8 cellular contexts compared by ENCODE assay signal in the genomic region with DNA sequence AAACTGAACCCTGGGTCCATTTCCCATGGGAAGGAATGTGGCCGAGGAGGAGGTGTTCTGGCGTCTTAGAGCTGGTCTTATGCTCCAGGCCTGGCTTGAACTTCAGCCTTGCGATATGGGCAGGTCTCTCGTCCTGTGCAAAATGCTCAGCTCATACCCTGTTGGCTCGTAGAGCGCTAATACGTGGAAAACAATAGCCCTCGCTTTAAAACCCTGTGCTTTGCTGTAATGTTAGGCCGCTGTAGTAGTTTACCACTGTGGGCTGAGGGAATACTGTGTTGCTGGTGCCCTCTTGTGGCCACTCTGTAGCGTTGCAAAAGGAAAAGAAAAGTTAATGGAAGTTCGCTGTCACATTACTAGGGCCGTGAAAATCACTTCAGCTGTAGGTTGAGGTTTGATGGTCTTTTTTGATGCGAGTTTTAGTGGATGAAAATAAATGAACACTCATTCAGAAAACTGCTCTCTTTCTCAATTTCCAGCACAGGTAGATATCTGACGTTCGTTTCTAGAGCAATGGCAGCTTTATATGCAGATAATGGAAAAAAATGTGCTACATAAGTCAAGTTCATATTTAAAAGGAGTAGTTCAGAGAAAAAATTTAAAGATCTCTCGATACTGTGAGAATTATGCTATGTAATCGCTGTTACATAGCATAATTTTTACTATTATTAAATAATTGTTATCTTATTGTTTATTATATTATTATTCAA.
DNase-seq lines count a peak whose midpoint lies in the region; ATAC-seq and TF ChIP-seq lines count a peak whose summit lies in the region.

No MANE protein-coding gene starts in this region.

- no peaks in the 10 kb centered on the region for H3K9me2 ChIP-seq in Loucy (replicated peaks; ENCODE audit: low read depth, low read length)

- DNase-seq in GM12864 (ENCODE audit: low read depth) = peak; percentile 25
- DNase-seq in H7 = peak; percentile 59
- DNase-seq in SK-MEL-5 (ENCODE audit: low read depth, low spot score) = peak; percentile 80
- peak; percentile 42 for DNase-seq in activated naive CD4-positive, alpha-beta T cell treated with anti-CD3 and anti-CD28 coated beads, Interleukin-2, amount 50 U/mL, for 16 hours
- DNase-seq in heart right ventricle = peak in 1 of 2 donors; percentile 32
- peak; percentile 22 for DNase-seq in retinal pigment epithelial cell (ENCODE audit: low read depth)
- DNase-seq in NCI-H128 (lab: John Stamatoyannopoulos, UW; ENCODE audit: unreplicated experiment) = no peak

- H3K36me3 ChIP-seq in H7 (replicated peaks; ENCODE audit: control insufficient read depth, insufficient read depth, low read length) = no peaks in the 10 kb centered on the region
- H3K36me3 ChIP-seq in Loucy (ENCODE audit: insufficient read depth, low read length) = peaks cover 74% of the 10 kb centered on the region
- H3K36me3 ChIP-seq in heart right ventricle = peaks cover 0 to 3% (median 0%) of the 10 kb centered on the region in 9 donors

- peak overlapping the region; percentile 12 for H3K9ac ChIP-seq in Loucy (ENCODE audit: low read depth, low read length, poor library complexity, severe bottlenecking)

- no peak overlapping the region for H3K4me3 ChIP-seq in GM12864 (ENCODE audit: low read depth, low read length)
- no peak overlapping the region for H3K4me3 ChIP-seq in H7 (ENCODE audit: insufficient read depth, low read depth, low read length)
- no peak overlapping the region for H3K4me3 ChIP-seq in Loucy (ENCODE audit: low read length, poor library complexity, severe bottlenecking)
- H3K4me3 ChIP-seq in heart right ventricle = no peak overlapping the region
- no peak overlapping the region for H3K4me3 ChIP-seq in retinal pigment epithelial cell (ENCODE audit: low read length)

- H3K27ac ChIP-seq in heart right ventricle = no peak overlapping the region

- WGBS in heart right ventricle, 2 donors = 24 to 26% methylated on average over 17 of the region's 17 CpGs

- H3K79me2 ChIP-seq in Loucy (ENCODE audit: insufficient read depth, low read length) = peaks cover 79% of the 10 kb centered on the region

- intact Hi-C loops in heart right ventricle (cut with DNase I) = loop anchor here (1.0 to 10.0 kb wide), 6 partner anchors 157 to 1289 kb away; no protein-coding TSS in a partner anchor

- H3K9me3 ChIP-seq in Loucy (ENCODE audit: insufficient read depth, low read depth, low read length) = no peaks in the 10 kb centered on the region
- H3K9me3 ChIP-seq in heart right ventricle = no peaks in the 10 kb centered on the region

- peaks cover 68% of the 10 kb centered on the region for H4K20me1 ChIP-seq in Loucy (ENCODE audit: insufficient read depth, low read length, poor library complexity, severe bottlenecking)

- ATAC-seq in heart right ventricle = peak; percentile 65 to 88 (median 82)

- in situ Hi-C loops in SK-MEL-5 (cut with HindIII; ENCODE audit: low pct_unique_long_range_greater_than_20kb, low sequenced_read_pairs) = no loop called here

- peaks cover 16% of the 10 kb centered on the region for H3K4me1 ChIP-seq in Loucy (ENCODE audit: insufficient read depth, low read length, poor library complexity, severe bottlenecking)
- peaks cover 0 to 28% (median 0%) of the 10 kb centered on the region in 9 donors for H3K4me1 ChIP-seq in heart right ventricle

- H3K4me2 ChIP-seq in Loucy (ENCODE audit: low read depth, low read length, poor library complexity, severe bottlenecking) = peak overlapping the region; percentile 9

- no peak overlapping the region for H2AFZ ChIP-seq in Loucy (ENCODE audit: low read length)

- TF ChIP-seq CTCF in GM12864 (IDR thresholded peaks at IDR 0.05; ENCODE audit: low read depth, low read length, missing control alignments) (peak; percentile 85), Loucy (conservative IDR thresholded peaks at IDR 0.05; ENCODE audit: low read length) (peak; percentile 98), heart right ventricle (IDR thresholded peaks at IDR 0.05) (peak; percentile 75 to 94 (median 91)), retinal pigment epithelial cell (conservative IDR thresholded peaks at IDR 0.05; ENCODE audit: low read depth, low read length) (peak; percentile 91)

- H3K27me3 ChIP-seq in H7 (ENCODE audit: control insufficient read depth, insufficient read depth, low read length) (no peaks in the 10 kb centered on the region), Loucy (ENCODE audit: insufficient read depth, low read length, poor library complexity, severe bottlenecking) (no peaks in the 10 kb centered on the region), heart right ventricle (peaks cover 0 to 7% (median 0%) of the 10 kb centered on the region in 7 donors)

- H3F3A ChIP-seq in Loucy (ENCODE audit: low read depth) = no peaks in the 10 kb centered on the region; the same call in 1 of the 2 replicates
